ENCODE assay signal across 8 cellular contexts in the genomic region with DNA sequence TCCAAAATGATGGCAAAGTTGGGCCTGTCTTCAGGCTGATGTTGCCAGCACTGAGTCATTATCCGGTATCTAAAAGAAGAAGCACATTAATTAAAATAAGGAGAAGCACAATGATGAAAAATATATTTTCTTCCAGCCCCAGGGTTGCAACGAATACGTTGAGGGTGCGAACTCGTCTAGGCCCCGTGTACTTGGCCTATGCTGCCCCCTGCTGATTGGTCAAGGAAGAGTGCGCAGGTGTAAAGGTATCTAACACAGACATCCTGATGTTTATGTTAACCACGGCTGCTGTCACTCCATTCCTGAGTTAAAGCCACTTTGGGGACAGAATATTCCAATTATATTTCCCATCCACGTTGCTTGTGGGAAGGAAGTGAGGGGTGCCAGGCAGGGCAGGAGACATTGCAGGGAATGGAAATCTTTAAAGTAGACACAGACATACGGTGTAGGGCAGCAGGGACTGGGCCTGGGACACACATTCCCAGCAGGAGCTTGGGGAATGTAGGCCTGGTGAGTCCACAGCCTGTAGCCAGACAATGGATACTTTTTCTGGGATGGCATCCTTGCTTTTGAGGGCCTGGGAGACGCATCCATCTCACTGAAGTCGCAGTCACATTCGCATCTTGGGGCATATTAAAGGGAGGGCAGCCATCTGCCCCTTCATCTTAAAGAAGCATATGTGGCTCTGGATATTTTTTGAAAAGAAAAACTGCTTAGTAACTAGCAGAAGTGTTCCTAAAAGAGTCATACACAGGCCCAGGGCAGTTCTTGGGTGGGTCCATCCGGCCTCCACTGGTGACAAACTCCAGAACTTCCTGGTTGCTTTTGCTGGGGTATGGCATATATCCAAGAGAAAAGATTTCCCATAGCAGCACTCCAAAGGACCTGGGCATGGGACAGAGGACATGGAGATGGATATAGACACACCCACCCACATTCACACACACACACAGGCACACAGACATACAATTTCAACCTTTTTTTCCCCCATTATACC.
A peak's percentile ranks its signal among the peaks of the same experiment; 100 is the strongest.
DNase-seq lines count a peak whose midpoint lies in the region; ATAC-seq and TF ChIP-seq lines count a peak whose summit lies in the region.

No MANE protein-coding gene starts in this region.

- no peaks in the 10 kb centered on the region for H3K9me3 ChIP-seq in hepatocyte (ENCODE audit: low read depth)

- H3K27me3 ChIP-seq in hepatocyte: no peaks in the 10 kb centered on the region

- WGBS in hepatocyte (ENCODE audit: low lambda C conversion rate, missing lambda C conversion rate): 36% methylated on average over 14 of the region's 14 CpGs

- H3K27ac ChIP-seq in hepatocyte: no peak overlapping the region

- DNase-seq in AG08396 (ENCODE audit: low spot score) (peak; percentile 60), NCI-H128 (lab: John Stamatoyannopoulos, UW; ENCODE audit: unreplicated experiment) (peak; percentile 65), T-helper 1 cell (peak; percentile 47 to 75 (median 66)), amygdala (lab: John Stamatoyannopoulos, UW) (peak in 41 of 56 donors; percentile 3 to 78 (median 30)), hepatocyte (ENCODE audit: low spot score) (peak; percentile 84), smooth muscle cell of the brain vasculature (ENCODE audit: low read depth, low spot score) (peak; percentile 13)

- no peak overlapping the region for H3K4me3 ChIP-seq in hepatocyte

- no peak overlapping the region for H3K4me2 ChIP-seq in hepatocyte

- H3K4me1 ChIP-seq in hepatocyte (ENCODE audit: insufficient read depth): no peaks in the 10 kb centered on the region

- ATAC-seq in GM19372 (IDR thresholded peaks at IDR 0.05; ENCODE audit: low read depth, unreplicated experiment) (peak; percentile 62), HG02840 (IDR thresholded peaks at IDR 0.05; ENCODE audit: low FRiP score, unreplicated experiment) (no peak)

- H3K9me2 ChIP-seq in hepatocyte (replicated peaks; ENCODE audit: insufficient read depth): no peaks in the 10 kb centered on the region

- no peak overlapping the region for H2AFZ ChIP-seq in hepatocyte

- no peaks in the 10 kb centered on the region for H4K20me1 ChIP-seq in hepatocyte (ENCODE audit: insufficient read depth, poor library complexity, severe bottlenecking)

- peak; percentile 77 for TF ChIP-seq CTCF in hepatocyte (IDR thresholded peaks at IDR 0.05; ENCODE audit: poor library complexity)

- no peaks in the 10 kb centered on the region for H3K36me3 ChIP-seq in hepatocyte (replicated peaks; ENCODE audit: insufficient read depth, low read depth)

- H3K79me2 ChIP-seq in hepatocyte: no peaks in the 10 kb centered on the region

Comparison
In these comparisons a context has a peak if more than half of its experiments do, and no peak if none do; other contexts are left out.
1. DNase-seq: peak in every context shown above with its lines; median percentile 84 in hepatocyte; 66 in T-helper 1 cell; 65 in NCI-H128; 60 in AG08396; 30 in amygdala; 13 in smooth muscle cell of the brain vasculature.